In the genomic region with DNA sequence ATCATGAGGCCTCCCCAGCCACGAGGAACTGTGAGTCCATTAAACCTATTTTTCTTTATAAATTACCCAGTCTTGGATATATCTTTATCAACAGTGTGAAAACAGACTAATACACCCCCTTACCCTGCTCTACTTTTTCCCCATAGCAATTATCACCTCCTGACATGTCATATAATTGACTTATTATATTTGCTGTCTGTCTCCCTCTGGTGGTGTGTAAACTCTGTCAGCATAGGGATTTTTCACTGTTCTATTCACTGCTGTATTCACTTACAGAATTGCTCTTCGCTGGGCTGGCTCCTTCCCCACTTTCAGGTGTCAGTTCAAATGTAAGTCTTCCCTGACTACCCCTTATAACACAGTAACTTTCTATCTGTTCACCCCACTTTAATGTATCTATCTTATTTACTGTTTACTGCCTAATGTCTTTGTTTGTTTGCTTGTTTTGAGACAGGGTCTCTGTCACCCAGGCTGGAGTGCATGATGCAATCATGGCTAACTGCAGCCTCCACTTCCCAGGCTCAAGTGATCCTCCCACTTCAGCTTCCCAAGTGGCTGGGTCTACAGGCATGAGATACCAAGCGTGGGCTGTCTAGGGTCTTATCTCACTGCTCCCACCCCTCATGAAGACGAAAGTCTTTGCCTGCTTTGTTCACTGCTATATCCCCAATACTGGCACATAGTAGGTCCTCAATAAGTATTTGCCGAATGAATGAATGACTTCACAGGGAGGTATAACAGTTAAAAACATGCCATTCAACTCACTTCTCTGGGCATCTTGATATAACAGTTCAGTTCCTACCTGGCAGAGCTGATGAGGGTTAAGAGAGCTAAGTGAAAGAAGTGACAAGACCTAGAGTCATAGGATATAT, we compare ENCODE assay signal across 11 cellular contexts. TPM values are rescaled to one million over a fixed set of nuclear protein-coding genes. Genes with fewer than 3 reads are reported as not detected.
DNase-seq lines count a peak whose midpoint lies in the region; ATAC-seq and TF ChIP-seq lines count a peak whose summit lies in the region.
"Had no signal": no experiment of that assay in that cellular context is flagged by ENCODE, and none has a peak within 500 bp of the region (broad histone marks: within the 10 kb centered on the region; RNA-seq: fewer than 3 reads in every experiment).

No MANE protein-coding gene starts in this region.

- H3K27me3 ChIP-seq in mammary epithelial cell (ENCODE audit: insufficient read depth, low read length) (no peaks in the 10 kb centered on the region), colonic mucosa (no peaks in the 10 kb centered on the region)

- DNase-seq in ELR (ENCODE audit: low read depth): peak; percentile 36
- no peak for DNase-seq in mammary epithelial cell
- no peak for DNase-seq in natural killer cell
- DNase-seq in NCI-H2029 (lab: John Stamatoyannopoulos, UW): no peak
- no peak for DNase-seq in colonic mucosa
- DNase-seq: activated T-cell treated with anti-CD3 and anti-CD28 coated beads, Interleukin-2, amount 50 U/mL, for 72 hours; left cardiac atrium; SW 1271 had no signal

- peak; percentile 42 to 55 (median 49) for ATAC-seq in natural killer cell
- ATAC-seq in GM21825 (IDR thresholded peaks at IDR 0.05; ENCODE audit: unreplicated experiment): no peak
- ATAC-seq: activated T-cell treated with anti-CD3 and anti-CD28 coated beads, Interleukin-2, amount 50 U/mL, for 72 hours; left cardiac atrium had no signal

- H3K9ac ChIP-seq in mammary epithelial cell (ENCODE audit: insufficient read depth, low read length) (no peak overlapping the region), colonic mucosa (ENCODE audit: low read depth in 2 of 2, low read length in 2 of 2) (no peak overlapping the region)

- peaks cover 2 to 4% of the 10 kb centered on the region in 2 donors for H3K9me3 Mint-ChIP-seq in natural killer cell

- H3K4me3 ChIP-seq in mammary epithelial cell (replicated peaks in 1 of 3; ENCODE audit: insufficient read depth in 1 of 3, low read depth in 2 of 3, low read length in 3 of 3) (no peak overlapping the region), colonic mucosa (no peak overlapping the region)

- TF ChIP-seq CTCF in LNCAP (IDR thresholded peaks at IDR 0.05) (peak; percentile 38; the same call in 1 of the 2 replicates), mammary epithelial cell (conservative IDR thresholded peaks at IDR 0.05 in 1 of 2, IDR thresholded peaks at IDR 0.05 in 1 of 2; ENCODE audit: extremely low read depth in 1 of 2, insufficient read depth in 1 of 2, low read depth in 1 of 2, low read length in 2 of 2) (peak; percentile 38 to 39), natural killer cell (IDR thresholded peaks at IDR 0.05) (peak; percentile 41), colonic mucosa (IDR thresholded peaks at IDR 0.05) (no peak)

- no peak overlapping the region for H2AFZ ChIP-seq in mammary epithelial cell (ENCODE audit: low read depth, low read length)

- peaks cover 0 to 3% of the 10 kb centered on the region in 2 donors for H3K27me3 Mint-ChIP-seq in natural killer cell (ENCODE audit: low read depth in 2 of 2)

- H3K9me3 ChIP-seq in mammary epithelial cell (replicated peaks; ENCODE audit: insufficient read depth, low read length): no peaks in the 10 kb centered on the region
- no peaks in the 10 kb centered on the region for H3K9me3 ChIP-seq in colonic mucosa

- intact Hi-C loops in mammary epithelial cell (cut with micrococcal nuclease) (loop anchor here (5.0 kb wide), 1 partner anchor 75 kb away; no protein-coding TSS in a partner anchor), natural killer cell (cut with micrococcal nuclease) (loop anchor here (2.0 kb wide), 1 partner anchor 64 kb away; no protein-coding TSS in a partner anchor), colonic mucosa (cut with DNase I) (no loop called here)

- peaks cover 5 to 6% of the 10 kb centered on the region in 2 donors for H3K4me1 Mint-ChIP-seq in natural killer cell

- H3K79me2 ChIP-seq in mammary epithelial cell (ENCODE audit: insufficient read depth, low read length): no peaks in the 10 kb centered on the region

- WGBS in mammary epithelial cell (ENCODE audit: low coverage, missing lambda C conversion rate): 98% methylated on average over 5 of the region's 5 CpGs

- no peaks in the 10 kb centered on the region for H4K20me1 ChIP-seq in mammary epithelial cell (ENCODE audit: insufficient read depth, low read length)

- in situ Hi-C loops in mammary epithelial cell (cut with MboI; ENCODE audit: low sequenced_read_pairs in 2 of 2): loop anchor here (5.0 to 10.0 kb wide), 3 partner anchors 55 to 95 kb away; a partner anchor contains a TSS

- no peak overlapping the region for H3K4me2 ChIP-seq in mammary epithelial cell (ENCODE audit: insufficient read depth, low read depth, low read length)

- CTCF ChIA-PET in mammary epithelial cell (lab: Charles Lee; ENCODE audit: low non-redundant PET): no interaction called here

- H3K27ac Mint-ChIP-seq in natural killer cell: no peak overlapping the region
- H3K27ac Mint-ChIP-seq: activated T-cell treated with anti-CD3 and anti-CD28 coated beads, Interleukin-2, amount 50 U/mL, for 72 hours had no signal

- H3K4me1 ChIP-seq in mammary epithelial cell (ENCODE audit: insufficient read depth, low read length): no peaks in the 10 kb centered on the region
- H3K4me1 ChIP-seq in colonic mucosa: no peaks in the 10 kb centered on the region

- BruUV-seq in mammary epithelial cell (replicated peaks; lab: Mats Ljungman, UMichigan): no TSS peak

- no peaks in the 10 kb centered on the region for H3K36me3 Mint-ChIP-seq in natural killer cell

- dilution Hi-C loops in mammary epithelial cell (cut with HindIII; ENCODE audit: low sequenced_read_pairs): no loop called here

- H3K36me3 ChIP-seq in mammary epithelial cell (ENCODE audit: insufficient read depth, low read length): no peaks in the 10 kb centered on the region
- H3K36me3 ChIP-seq in colonic mucosa: no peaks in the 10 kb centered on the region

- no peak overlapping the region for H3K4me3 Mint-ChIP-seq in natural killer cell
- H3K4me3 Mint-ChIP-seq: activated T-cell treated with anti-CD3 and anti-CD28 coated beads, Interleukin-2, amount 50 U/mL, for 72 hours had no signal

- no peak overlapping the region for H3K27ac ChIP-seq in mammary epithelial cell (ENCODE audit: insufficient read depth, low read depth, low read length)
- no peak overlapping the region for H3K27ac ChIP-seq in colonic mucosa

RNA-seq across cellular contexts. Expression of a gene that starts 52.4 kb away (rescaled TPM):
- total RNA-seq in mammary epithelial cell (100 to 1,000 TPM; 628 to 995 TPM), natural killer cell (under 1 TPM in 2 of 3 donors, not detected in 1; 0.79 to 0.92 TPM), colonic mucosa (1 to 10 TPM; 3.6 to 3.9 TPM)
- polyA plus RNA-seq in mammary epithelial cell: 560 TPM
- 703 TPM for polyA minus RNA-seq in mammary epithelial cell
- total RNA-seq: skeletal muscle tissue had no signal

RNA-seq across cellular contexts. Expression of a gene that starts 53.6 kb away (rescaled TPM):
- total RNA-seq in mammary epithelial cell (10 to 100 TPM; 26.8 to 43.0 TPM), natural killer cell (10 to 100 TPM; 23.1 to 36.0 (median 35.3) TPM), colonic mucosa (10 to 100 TPM; 10.2 to 10.3 TPM)
- polyA plus RNA-seq in mammary epithelial cell: 13.5 TPM
- polyA minus RNA-seq in mammary epithelial cell: 13.7 TPM

Comparison
In these comparisons a context has a peak if more than half of its experiments do, and no peak if none do; other contexts are left out.
1. RNA of a gene that starts 52.4 kb away (total RNA-seq): 628 to 995 TPM in mammary epithelial cell; 3.6 to 3.9 TPM in colonic mucosa and 0.79 to 0.92 TPM in natural killer cell; every median in the first group is over 100 times any median in the second.